ENCODE assay signal across 19 cellular contexts in the genomic region with DNA sequence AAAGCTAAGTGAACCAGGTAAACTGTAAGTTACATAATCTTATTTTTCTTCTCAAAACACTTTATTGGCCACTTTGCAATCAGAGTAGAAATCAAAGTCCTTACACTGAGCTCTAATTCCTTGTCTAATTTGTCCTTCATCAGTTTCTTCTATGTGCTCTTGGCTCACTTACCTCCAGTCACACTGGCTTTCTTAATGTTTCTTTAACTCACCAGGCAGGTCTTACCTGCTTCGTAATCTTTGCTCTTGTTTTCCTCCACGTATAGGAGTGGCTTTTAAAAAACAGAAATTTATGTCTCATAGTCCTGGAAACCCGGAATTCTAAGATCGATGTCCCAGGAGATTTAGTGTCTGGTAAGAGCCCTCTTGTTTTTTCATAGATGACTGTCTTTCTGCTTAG.
DNase-seq lines count a peak whose midpoint lies in the region; ATAC-seq and TF ChIP-seq lines count a peak whose summit lies in the region.
"Had no signal": no experiment of that assay in that cellular context is flagged by ENCODE, and none has a peak within 500 bp of the region (broad histone marks: within the 10 kb centered on the region; RNA-seq: fewer than 3 reads in every experiment).

No MANE protein-coding gene starts in this region.

- peak overlapping the region; percentile 12 for H3K27ac Mint-ChIP-seq in progenitor cell of endocrine pancreas
- no peak overlapping the region for H3K27ac Mint-ChIP-seq in activated CD4-positive, alpha-beta T cell treated with anti-CD3 and anti-CD28 coated beads, Interleukin-2, amount 10 ng/mL, durations not matched to agents 24 days and 14 days
- H3K27ac Mint-ChIP-seq: CD14-positive monocyte; CD4-positive, alpha-beta memory T cell; CD8-positive, alpha-beta memory T cell had no signal

- no peak overlapping the region for H3K4me3 Mint-ChIP-seq in progenitor cell of endocrine pancreas (ENCODE audit: low read depth)
- H3K4me3 Mint-ChIP-seq in activated CD4-positive, alpha-beta T cell treated with anti-CD3 and anti-CD28 coated beads, Interleukin-2, amount 10 ng/mL, durations not matched to agents 24 days and 14 days, result no peak overlapping the region
- H3K4me3 Mint-ChIP-seq: CD14-positive monocyte; CD4-positive, alpha-beta memory T cell; CD4-positive, CD25-positive, alpha-beta regulatory T cell; CD8-positive, alpha-beta memory T cell had no signal

- no peaks in the 10 kb centered on the region for H3K36me3 Mint-ChIP-seq in progenitor cell of endocrine pancreas (ENCODE audit: insufficient read depth)
- H3K36me3 Mint-ChIP-seq in activated CD4-positive, alpha-beta T cell treated with anti-CD3 and anti-CD28 coated beads, Interleukin-2, amount 10 ng/mL, durations not matched to agents 24 days and 14 days (ENCODE audit: low read depth), result no peaks in the 10 kb centered on the region
- H3K36me3 Mint-ChIP-seq: CD14-positive monocyte; CD4-positive, alpha-beta memory T cell; CD4-positive, CD25-positive, alpha-beta regulatory T cell; CD8-positive, alpha-beta memory T cell had no signal

- no peaks in the 10 kb centered on the region for H3K27me3 Mint-ChIP-seq in progenitor cell of endocrine pancreas
- no peaks in the 10 kb centered on the region for H3K27me3 Mint-ChIP-seq in activated CD4-positive, alpha-beta T cell treated with anti-CD3 and anti-CD28 coated beads, Interleukin-2, amount 10 ng/mL, durations not matched to agents 24 days and 14 days
- H3K27me3 Mint-ChIP-seq: CD4-positive, alpha-beta memory T cell; CD4-positive, CD25-positive, alpha-beta regulatory T cell; CD8-positive, alpha-beta memory T cell had no signal

- no peak overlapping the region for H3K4me3 ChIP-seq in LNCaP clone FGC (ENCODE audit: low read depth, low read length)
- no peak overlapping the region for H3K4me3 ChIP-seq in epithelial cell of esophagus (ENCODE audit: low read length)
- no peak overlapping the region for H3K4me3 ChIP-seq in dorsolateral prefrontal cortex
- H3K4me3 ChIP-seq: BLaER1 had no signal

- DNase-seq in LNCaP clone FGC (ENCODE audit: low read depth) (peak; percentile 56), epithelial cell of esophagus (ENCODE audit: low read depth) (peak; percentile 33), progenitor cell of endocrine pancreas (ENCODE audit: low spot score, unreplicated experiment) (no peak), dorsolateral prefrontal cortex (no peak)
- no peak for DNase-seq in activated CD4-positive, alpha-beta T cell treated with anti-CD3 and anti-CD28 coated beads, Interleukin-2, amount 10 ng/mL, durations not matched to agents 24 days and 14 days
- DNase-seq: 8988T; ACHN; BE2C; C1 segment of cervical spinal cord; CD4-positive, alpha-beta memory T cell; CD4-positive, CD25-positive, alpha-beta regulatory T cell; CD8-positive, alpha-beta memory T cell; COR-L47; DMS79 treated with DMSO at 0.1 percent for 48 hours; GF-D8 had no signal

- ATAC-seq in HG03097 (IDR thresholded peaks at IDR 0.05; ENCODE audit: low FRiP score, unreplicated experiment) (no peak), GM19397 (IDR thresholded peaks at IDR 0.05; ENCODE audit: unreplicated experiment) (no peak)

- intact Hi-C loops in activated CD4-positive, alpha-beta T cell treated with anti-CD3 and anti-CD28 coated beads, Interleukin-2, amount 10 ng/mL, durations not matched to agents 24 days and 14 days (cut with micrococcal nuclease), result no loop called here
- intact Hi-C loops in dorsolateral prefrontal cortex (cut with DNase I), result no loop called here

- no peaks in the 10 kb centered on the region for H3K27me3 ChIP-seq in dorsolateral prefrontal cortex
- H3K27me3 ChIP-seq: BE2C, BLaER1 had no signal

- peaks cover 3% of the 10 kb centered on the region for H3K9me3 Mint-ChIP-seq in progenitor cell of endocrine pancreas (ENCODE audit: low read depth)
- peaks cover 10% of the 10 kb centered on the region for H3K9me3 Mint-ChIP-seq in activated CD4-positive, alpha-beta T cell treated with anti-CD3 and anti-CD28 coated beads, Interleukin-2, amount 10 ng/mL, durations not matched to agents 24 days and 14 days

- TF ChIP-seq CTCF in LNCaP clone FGC (IDR thresholded peaks at IDR 0.05; ENCODE audit: control insufficient read depth, extremely low read depth, insufficient read depth) (no peak), epithelial cell of esophagus (IDR thresholded peaks at IDR 0.05; ENCODE audit: insufficient read depth, low read depth, low read length, missing control alignments) (no peak), progenitor cell of endocrine pancreas (IDR thresholded peaks at IDR 0.05; ENCODE audit: unreplicated experiment) (no peak), dorsolateral prefrontal cortex (IDR thresholded peaks at IDR 0.05 in 54 of 56, conservative IDR thresholded peaks at IDR 0.05 in 2 of 56; ENCODE audit: low read depth in 1 of 56, partially characterized antibody in 56 of 56) (no peak)

- H3K4me1 Mint-ChIP-seq in progenitor cell of endocrine pancreas (ENCODE audit: low read depth), result peaks cover 6% of the 10 kb centered on the region
- no peaks in the 10 kb centered on the region for H3K4me1 Mint-ChIP-seq in activated CD4-positive, alpha-beta T cell treated with anti-CD3 and anti-CD28 coated beads, Interleukin-2, amount 10 ng/mL, durations not matched to agents 24 days and 14 days
- H3K4me1 Mint-ChIP-seq: CD14-positive monocyte; CD4-positive, alpha-beta memory T cell; CD4-positive, CD25-positive, alpha-beta regulatory T cell; CD8-positive, alpha-beta memory T cell had no signal

- no peak overlapping the region for H3K27ac ChIP-seq in dorsolateral prefrontal cortex
- H3K27ac ChIP-seq: BLaER1 had no signal

Comparison
In these comparisons a context has a peak if more than half of its experiments do, and no peak if none do; other contexts are left out.
1. DNase-seq: peak in LNCaP clone FGC (single experiment) and epithelial cell of esophagus (single experiment); none in progenitor cell of endocrine pancreas (single experiment), activated CD4-positive, alpha-beta T cell treated with anti-CD3 and anti-CD28 coated beads, Interleukin-2, amount 10 ng/mL, durations not matched to agents 24 days and 14 days (single experiment) and dorsolateral prefrontal cortex (0 of 10).